In genomic region chr12:47742253-47742825, GRCh38 we compare ENCODE assay signal across 8 cellular contexts. TPM values are rescaled to one million over a fixed set of nuclear protein-coding genes. Genes with fewer than 3 reads are reported as not detected.
A peak's percentile ranks its signal among the peaks of the same experiment; 100 is the strongest.
DNase-seq lines count a peak whose midpoint lies in the region; ATAC-seq, FAIRE-seq and TF ChIP-seq lines count a peak whose summit lies in the region.

No MANE protein-coding gene starts in this region.

- intact Hi-C loops in pancreas (cut with DNase I) = loop anchor here in 2 of 3 donors (5.0 kb wide), 1 partner anchor 35 kb away; no protein-coding TSS in a partner anchor

- DNase-seq in NCI-H146 (lab: John Stamatoyannopoulos, UW) = peak; percentile 31
- peak; percentile 85 for DNase-seq in activated CD8-positive, alpha-beta memory T cell treated with anti-CD3 and anti-CD28 coated beads, Interleukin-2, amount 10 ng/mL, durations not matched to agents 7 days and 5 days
- DNase-seq in epithelial cell of proximal tubule (ENCODE audit: low read depth) = no peak
- DNase-seq in pancreas = peak in 3 of 6 donors; percentile 61 to 86 (median 62)
- DNase-seq in NCI-H510A (lab: John Stamatoyannopoulos, UW) = no peak
- DNase-seq in cortex of kidney (lab: John Stamatoyannopoulos, UW) = no peak
- no peak for DNase-seq in foreskin melanocyte

- H3K27ac Mint-ChIP-seq in activated CD8-positive, alpha-beta memory T cell treated with anti-CD3 and anti-CD28 coated beads, Interleukin-2, amount 10 ng/mL, durations not matched to agents 7 days and 5 days = peak overlapping the region; percentile 35

- H3K27me3 ChIP-seq in pancreas = no peaks in the 10 kb centered on the region

- H3K27ac ChIP-seq in pancreas = no peak overlapping the region

- peaks cover 14% of the 10 kb centered on the region for H3K4me1 Mint-ChIP-seq in activated CD8-positive, alpha-beta memory T cell treated with anti-CD3 and anti-CD28 coated beads, Interleukin-2, amount 10 ng/mL, durations not matched to agents 7 days and 5 days

- H3K36me3 Mint-ChIP-seq in activated CD8-positive, alpha-beta memory T cell treated with anti-CD3 and anti-CD28 coated beads, Interleukin-2, amount 10 ng/mL, durations not matched to agents 7 days and 5 days = no peaks in the 10 kb centered on the region

- FAIRE-seq in pancreas (lab: Jason Lieb, UNC) = no peak

- no peak overlapping the region for H3K4me3 ChIP-seq in epithelial cell of proximal tubule (ENCODE audit: low read depth, low read length)
- no peak overlapping the region for H3K4me3 ChIP-seq in pancreas

- no peak overlapping the region for H3K4me3 Mint-ChIP-seq in activated CD8-positive, alpha-beta memory T cell treated with anti-CD3 and anti-CD28 coated beads, Interleukin-2, amount 10 ng/mL, durations not matched to agents 7 days and 5 days

- WGBS in pancreas, 2 donors = 55 to 58% methylated on average over 7 of the region's 7 CpGs

- TF ChIP-seq CTCF in GM12801 (IDR thresholded peaks at IDR 0.05; ENCODE audit: extremely low read depth, insufficient read length) (peak; percentile 93), epithelial cell of proximal tubule (conservative IDR thresholded peaks at IDR 0.05; ENCODE audit: low read depth, low read length) (peak; percentile 98), pancreas (IDR thresholded peaks at IDR 0.05) (peak; percentile 80 to 96 (median 93))

- H3K4me1 ChIP-seq in pancreas = peaks cover 0 to 8% (median 6%) of the 10 kb centered on the region in 3 donors

- CTCF ChIA-PET in activated CD8-positive, alpha-beta memory T cell treated with anti-CD3 and anti-CD28 coated beads, Interleukin-2, amount 10 ng/mL, durations not matched to agents 7 days and 5 days (lab: Charles Lee) = interaction anchor here (0.6 to 26.5 kb wide), 43 partner anchors 15 to 492 kb away, joined by 3 to 954 read pairs (median 5); partner anchors contain the start of genes ASB8, ENDOU, HDAC7 and RAPGEF3

- H3K27me3 Mint-ChIP-seq in activated CD8-positive, alpha-beta memory T cell treated with anti-CD3 and anti-CD28 coated beads, Interleukin-2, amount 10 ng/mL, durations not matched to agents 7 days and 5 days = peaks cover 26% of the 10 kb centered on the region

- peak; percentile 69 for ATAC-seq in activated CD8-positive, alpha-beta memory T cell treated with anti-CD3 and anti-CD28 coated beads, Interleukin-2, amount 10 ng/mL, durations not matched to agents 7 days and 5 days
- peak in 3 of 4 donors; percentile 28 to 51 (median 46) for ATAC-seq in pancreas

- no peaks in the 10 kb centered on the region for H3K36me3 ChIP-seq in pancreas

- H3K9me3 Mint-ChIP-seq in activated CD8-positive, alpha-beta memory T cell treated with anti-CD3 and anti-CD28 coated beads, Interleukin-2, amount 10 ng/mL, durations not matched to agents 7 days and 5 days (ENCODE audit: low read depth) = no peaks in the 10 kb centered on the region

- H3K9me3 ChIP-seq in pancreas = no peaks in the 10 kb centered on the region

RNA-seq across cellular contexts. Expression of gene RAPGEF3, which starts 16.3 kb away (rescaled TPM):
- 1 to 10 TPM; 1.5 to 1.9 TPM for total RNA-seq in activated CD8-positive, alpha-beta memory T cell treated with anti-CD3 and anti-CD28 coated beads, Interleukin-2, amount 10 ng/mL, durations not matched to agents 7 days and 5 days
- total RNA-seq in epithelial cell of proximal tubule = 8.5 and 102 TPM in 2 replicates
- 1 to 10 TPM; 2.5 to 6.7 (median 5.0) TPM for total RNA-seq in pancreas
- 10 to 100 TPM; 51.4 to 54.4 TPM for polyA plus RNA-seq in pancreas

RNA-seq across cellular contexts. Expression of gene ENDOU, which starts 17.0 kb away (rescaled TPM):
- not detected for total RNA-seq in activated CD8-positive, alpha-beta memory T cell treated with anti-CD3 and anti-CD28 coated beads, Interleukin-2, amount 10 ng/mL, durations not matched to agents 7 days and 5 days
- total RNA-seq in epithelial cell of proximal tubule = not detected in 2 replicates
- total RNA-seq in pancreas = under 1 TPM in 1 of 6 donors, not detected in 5; 0.20 TPM
- polyA plus RNA-seq in pancreas = under 1 TPM; 0.11 to 0.23 TPM

RNA-seq across cellular contexts. Expression of gene SLC48A1, which starts 30.7 kb away (rescaled TPM):
- total RNA-seq in activated CD8-positive, alpha-beta memory T cell treated with anti-CD3 and anti-CD28 coated beads, Interleukin-2, amount 10 ng/mL, durations not matched to agents 7 days and 5 days = 10 to 100 TPM; 13.9 to 18.5 TPM
- total RNA-seq in epithelial cell of proximal tubule (10.4 and 51.8 TPM in 2 replicates), pancreas (10 to 100 TPM; 12.2 to 17.2 (median 13.9) TPM)
- polyA plus RNA-seq in pancreas = 10 to 100 TPM; 12.4 to 14.2 TPM

RNA-seq across cellular contexts. Expression of gene RPAP3, which starts 36.5 kb away (rescaled TPM):
- 10 to 100 TPM; 41.3 to 51.4 TPM for total RNA-seq in activated CD8-positive, alpha-beta memory T cell treated with anti-CD3 and anti-CD28 coated beads, Interleukin-2, amount 10 ng/mL, durations not matched to agents 7 days and 5 days
- total RNA-seq in epithelial cell of proximal tubule (19.2 and 23.1 TPM in 2 replicates), pancreas (10 to 100 TPM in 2 of 6 donors, 1 to 10 TPM in 4; 6.0 to 12.1 (median 9.2) TPM)
- polyA plus RNA-seq in pancreas = 1 to 10 TPM; 3.3 to 8.8 TPM

Comparison
In these comparisons a context has a peak if more than half of its experiments do, and no peak if none do; other contexts are left out.
1. DNase-seq: peak in NCI-H146 (single experiment) and activated CD8-positive, alpha-beta memory T cell treated with anti-CD3 and anti-CD28 coated beads, Interleukin-2, amount 10 ng/mL, durations not matched to agents 7 days and 5 days (single experiment); none in epithelial cell of proximal tubule (single experiment), NCI-H510A (single experiment), cortex of kidney (single experiment) and foreskin melanocyte (single experiment).
2. Peak in every context shown above with its lines, with median percentiles within 50 percentile points of each other: CTCF ChIP-seq.